ENCODE assay signal across 8 cellular contexts in genomic region chr1:183023146-183023600, GRCh38. TPM values are rescaled to one million over a fixed set of nuclear protein-coding genes. Genes with fewer than 3 reads are reported as not detected.
A peak's percentile ranks its signal among the peaks of the same experiment; 100 is the strongest.
DNase-seq lines count a peak whose midpoint lies in the region; ATAC-seq and TF ChIP-seq lines count a peak whose summit lies in the region.

LAMC1 (plus strand) TSS chr1:183023420; CDS start chr1:183023717, 297 bp downstream.

- WGBS in endodermal cell (ENCODE audit: insufficient coverage in 1 of 2, insufficient read length in 1 of 2), 2 experiments = 0% methylated on average over 63 of the region's 65 CpGs; no CpG with 5 or more reads in 1 of the 2 experiments

- peak; percentile 45 for ATAC-seq in HG02642 (IDR thresholded peaks at IDR 0.05; ENCODE audit: poor library complexity, unreplicated experiment)

- peak within 1 kb of the TSS; percentile 93 for H3K27ac Mint-ChIP-seq in endodermal cell

- peak within 1 kb of the TSS; percentile 75 for H3K4me3 Mint-ChIP-seq in endodermal cell

- H3K36me3 ChIP-seq in ACC112 (ENCODE audit: insufficient read depth, low read length) (peaks cover 14% of the 10 kb centered on the region), WERI-Rb-1 (no peaks in the 10 kb centered on the region), endodermal cell (ENCODE audit: control insufficient read depth, insufficient read depth, low read length) (no peaks in the 10 kb centered on the region), subcutaneous abdominal adipose tissue (ENCODE audit: control insufficient read depth in 5 of 5, insufficient read depth in 5 of 5, low read length in 5 of 5) (no peaks in the 10 kb centered on the region)

- peaks cover 44% of the 10 kb centered on the region for H3K4me1 Mint-ChIP-seq in endodermal cell

- peaks cover 32% of the 10 kb centered on the region for H3K27me3 Mint-ChIP-seq in endodermal cell (ENCODE audit: insufficient read depth)

- H3K27me3 ChIP-seq in ACC112 (ENCODE audit: insufficient read depth, low read length) (no peaks in the 10 kb centered on the region), WERI-Rb-1 (ENCODE audit: insufficient read depth, low read depth, severe bottlenecking) (no peaks in the 10 kb centered on the region), endodermal cell (ENCODE audit: control insufficient read depth, insufficient read depth, low read length, poor library complexity, severe bottlenecking) (peaks cover 20% of the 10 kb centered on the region), subcutaneous abdominal adipose tissue (ENCODE audit: control insufficient read depth in 5 of 5, insufficient read depth in 4 of 5, low read length in 5 of 5) (no peaks in the 10 kb centered on the region)

- peak within 1 kb of the TSS; percentile 73 for H2AFZ ChIP-seq in ACC112 (ENCODE audit: low read length, unreplicated experiment)

- no peak for TF ChIP-seq CTCF in GM12875 (IDR thresholded peaks at IDR 0.05; ENCODE audit: borderline replicate concordance, insufficient read depth, low read depth, low read length)
- TF ChIP-seq CTCF in WERI-Rb-1 (IDR thresholded peaks at IDR 0.05; ENCODE audit: low read depth, low read length) = no peak
- no peak for TF ChIP-seq CTCF in endodermal cell (conservative IDR thresholded peaks at IDR 0.05)

- no peaks in the 10 kb centered on the region for H3K36me3 Mint-ChIP-seq in endodermal cell (ENCODE audit: low read depth)

- H3K9ac ChIP-seq in endodermal cell (ENCODE audit: extremely low read depth, low read length, poor library complexity, severe bottlenecking) (peak within 1 kb of the TSS; percentile 74), subcutaneous abdominal adipose tissue (ENCODE audit: low read length in 5 of 5) (peak within 1 kb of the TSS; percentile 83 to 98 (median 91))

- peak; percentile 75 for DNase-seq in NCI-H1105 (lab: John Stamatoyannopoulos, UW)
- peak; percentile 65 for DNase-seq in WERI-Rb-1
- peak; percentile 96 for DNase-seq in endodermal cell
- peak; percentile 90 to 92 for DNase-seq in lung microvascular endothelial cell (ENCODE audit: low read depth in 2 of 2)

- H3K9me3 Mint-ChIP-seq in endodermal cell = no peaks in the 10 kb centered on the region

- H3K4me1 ChIP-seq in ACC112 (ENCODE audit: control insufficient read depth, insufficient read depth, low read length, unreplicated experiment) (peaks cover 29% of the 10 kb centered on the region), endodermal cell (ENCODE audit: control insufficient read depth, insufficient read depth, low read length) (peaks cover 15% of the 10 kb centered on the region), subcutaneous abdominal adipose tissue (ENCODE audit: control insufficient read depth in 5 of 5, insufficient read depth in 5 of 5, low read length in 5 of 5) (peaks cover 9 to 49% (median 41%) of the 10 kb centered on the region in 5 donors)

- H3K9me3 ChIP-seq in WERI-Rb-1 (ENCODE audit: severe bottlenecking) = no peaks in the 10 kb centered on the region
- no peaks in the 10 kb centered on the region for H3K9me3 ChIP-seq in endodermal cell (ENCODE audit: control insufficient read depth, low read length)
- no peaks in the 10 kb centered on the region for H3K9me3 ChIP-seq in subcutaneous abdominal adipose tissue (ENCODE audit: control insufficient read depth in 5 of 5, low read length in 5 of 5)

- H3K27ac ChIP-seq in ACC112 (ENCODE audit: low read depth, low read length) (peak within 1 kb of the TSS; percentile 100), WERI-Rb-1 (peak within 1 kb of the TSS; percentile 86), endodermal cell (ENCODE audit: low read depth, low read length) (peak within 1 kb of the TSS; percentile 80), subcutaneous abdominal adipose tissue (ENCODE audit: low read depth, low read length) (peak within 1 kb of the TSS; percentile 99)

- H3K4me3 ChIP-seq in ACC112 (ENCODE audit: low read depth, low read length) = peak within 1 kb of the TSS; percentile 96
- peak within 1 kb of the TSS; percentile 60 for H3K4me3 ChIP-seq in GM12875 (ENCODE audit: low read depth, low read length)
- peak within 1 kb of the TSS; percentile 68 for H3K4me3 ChIP-seq in WERI-Rb-1 (ENCODE audit: low read depth, low read length)
- peak within 1 kb of the TSS; percentile 89 for H3K4me3 ChIP-seq in endodermal cell (ENCODE audit: low read length)
- H3K4me3 ChIP-seq in subcutaneous abdominal adipose tissue (ENCODE audit: low read depth in 1 of 5, low read length in 5 of 5) = peak within 1 kb of the TSS; percentile 91 to 96 (median 94)

- H3K79me2 ChIP-seq in ACC112 (ENCODE audit: control insufficient read depth, insufficient read depth, low read length, unreplicated experiment) = peaks cover 49% of the 10 kb centered on the region

RNA-seq across cellular contexts. Expression of gene LAMC1, which starts in this region (rescaled TPM):
- total RNA-seq in endodermal cell (10 to 100 TPM; 47.9 to 58.8 TPM), lung microvascular endothelial cell (240 and 248 TPM in 2 replicates)
- 63.8 TPM for polyA plus RNA-seq in endodermal cell (2013, experiment 1 of 2)
- polyA plus RNA-seq in endodermal cell (2013, experiment 2 of 2) = 78.1 TPM

Comparison
In these comparisons a context has a peak if more than half of its experiments do, and no peak if none do; other contexts are left out.
1. Peak in every context shown above with its lines: DNase-seq, ATAC-seq, H3K4me3 ChIP-seq and H3K27ac ChIP-seq.